ENCODE assay signal across 10 cellular contexts in the genomic region with DNA sequence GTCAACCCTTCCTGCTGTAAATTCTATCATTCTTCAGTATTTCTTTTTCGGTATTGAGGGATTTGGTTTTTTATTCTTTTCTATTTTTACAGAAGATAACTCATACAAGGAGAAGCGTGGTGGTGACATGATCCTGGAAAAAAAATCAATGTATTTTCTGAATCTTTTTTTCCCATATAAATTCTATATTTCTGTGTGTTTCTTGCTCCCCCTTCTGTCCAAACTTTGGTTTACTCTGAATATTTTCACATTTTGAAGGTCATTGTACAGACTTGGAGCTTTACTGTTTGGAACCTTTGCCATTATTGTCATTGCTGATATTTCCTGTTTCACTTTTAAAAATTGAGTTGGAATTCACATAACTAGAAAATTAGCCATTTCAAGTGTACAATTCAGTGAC.
DNase-seq lines count a peak whose midpoint lies in the region; ATAC-seq and TF ChIP-seq lines count a peak whose summit lies in the region.
"Had no signal": no experiment of that assay in that cellular context is flagged by ENCODE, and none has a peak within 500 bp of the region (broad histone marks: within the 10 kb centered on the region; RNA-seq: fewer than 3 reads in every experiment).

No MANE protein-coding gene starts in this region.

- intact Hi-C loops in transverse colon (cut with DNase I; ENCODE audit: low total_unique reads) = no loop called here
- intact Hi-C loops in aorta (cut with DNase I) = loop anchor here in 1 of 2 donors (5.0 kb wide), 1 partner anchor 600 kb away; no protein-coding TSS in a partner anchor

- TF ChIP-seq POLR2A in gastroesophageal sphincter (IDR thresholded peaks at IDR 0.05) (no peak), transverse colon (IDR thresholded peaks at IDR 0.05) (no peak)

- TF ChIP-seq EP300 in gastroesophageal sphincter (IDR thresholded peaks at IDR 0.05) (no peak), transverse colon (IDR thresholded peaks at IDR 0.05; ENCODE audit: low read depth) (no peak)

- H3K4me1 ChIP-seq in RWPE2 (ENCODE audit: insufficient read depth, poor library complexity, severe bottlenecking) = no peaks in the 10 kb centered on the region
- peaks cover 0 to 14% (median 4%) of the 10 kb centered on the region in 3 donors for H3K4me1 ChIP-seq in gastroesophageal sphincter
- H3K4me1 ChIP-seq in transverse colon = peaks cover 0 to 6% (median 0%) of the 10 kb centered on the region in 4 donors
- peaks cover 0 to 3% of the 10 kb centered on the region in 2 donors for H3K4me1 ChIP-seq in aorta (ENCODE audit: control insufficient read depth in 1 of 2, insufficient read depth in 2 of 2, low read length in 2 of 2)

- no peak overlapping the region for H3K27ac ChIP-seq in RWPE2 (ENCODE audit: poor library complexity, severe bottlenecking)
- no peak overlapping the region for H3K27ac ChIP-seq in gastroesophageal sphincter
- no peak overlapping the region for H3K27ac ChIP-seq in transverse colon
- no peak overlapping the region for H3K27ac ChIP-seq in aorta (ENCODE audit: low read depth in 1 of 2, low read length in 2 of 2)

- 35 to 63% methylated on average over 2 of the region's 2 CpGs for WGBS in gastroesophageal sphincter (ENCODE audit: low coverage in 1 of 2), 2 donors
- WGBS in transverse colon (ENCODE audit: low coverage in 1 of 2), 2 donors = 44 to 68% methylated on average over 2 of the region's 2 CpGs
- WGBS in aorta, 2 donors = 9 to 15% methylated on average over 2 of the region's 2 CpGs

- in situ Hi-C loops in transverse colon (cut with MboI; ENCODE audit: low pct_ligation_motif_present in 1 of 4, low pct_unique_long_range_greater_than_20kb in 1 of 4, low sequenced_read_pairs in 3 of 4) = no loop called here

- ATAC-seq in RWPE2 (ENCODE audit: low read depth) (no peak), gastroesophageal sphincter (no peak), HG03196 (IDR thresholded peaks at IDR 0.05; ENCODE audit: unreplicated experiment) (no peak), aorta (ENCODE audit: low FRiP score) (no peak)

- no peaks in the 10 kb centered on the region for H3K9me3 ChIP-seq in RWPE2 (ENCODE audit: severe bottlenecking)
- H3K9me3 ChIP-seq in gastroesophageal sphincter = no peaks in the 10 kb centered on the region
- H3K9me3 ChIP-seq in transverse colon = no peaks in the 10 kb centered on the region
- H3K9me3 ChIP-seq in aorta (ENCODE audit: control insufficient read depth, low read length) = no peaks in the 10 kb centered on the region

- TF ChIP-seq CTCF in RWPE2 (IDR thresholded peaks at IDR 0.05; ENCODE audit: poor library complexity, severe bottlenecking) (peak; percentile 69), gastroesophageal sphincter (IDR thresholded peaks at IDR 0.05) (peak in 3 of 4 experiments; percentile 39 to 41 (median 39)), transverse colon (IDR thresholded peaks at IDR 0.05) (peak in 3 of 5 experiments; percentile 10 to 30 (median 18))

- H3K36me3 ChIP-seq in RWPE2 (ENCODE audit: low read depth) = no peaks in the 10 kb centered on the region
- H3K36me3 ChIP-seq in gastroesophageal sphincter = no peaks in the 10 kb centered on the region
- H3K36me3 ChIP-seq in transverse colon = no peaks in the 10 kb centered on the region
- H3K36me3 ChIP-seq in aorta (ENCODE audit: control insufficient read depth in 1 of 2, insufficient read depth in 2 of 2, low read length in 1 of 2) = no peaks in the 10 kb centered on the region

- DNase-seq in SKM-1 treated with dmso at 0.1 percent for 144 hours (lab: John Stamatoyannopoulos, UW; ENCODE audit: unreplicated experiment) (peak; percentile 2), SKM-1 (lab: John Stamatoyannopoulos, UW; ENCODE audit: unreplicated experiment) (no peak), RWPE2 (ENCODE audit: low spot score) (no peak), transverse colon (no peak), SHP77 (lab: John Stamatoyannopoulos, UW) (no peak), aorta (no peak)
- DNase-seq: activated CD4-positive, alpha-beta T cell treated with anti-CD3 and anti-CD28 coated beads, Interleukin-2, amount 50 U/mL, for 48 hours; DMS79 had no signal

- H3K27me3 ChIP-seq in RWPE2 (ENCODE audit: insufficient read depth, poor library complexity, severe bottlenecking) = no peaks in the 10 kb centered on the region
- no peaks in the 10 kb centered on the region for H3K27me3 ChIP-seq in gastroesophageal sphincter
- H3K27me3 ChIP-seq in transverse colon = no peaks in the 10 kb centered on the region
- no peaks in the 10 kb centered on the region for H3K27me3 ChIP-seq in aorta (ENCODE audit: control insufficient read depth in 1 of 2, insufficient read depth in 2 of 2, low read length in 1 of 2)

- H3K4me3 ChIP-seq in RWPE2 (ENCODE audit: severe bottlenecking) = no peak overlapping the region
- no peak overlapping the region for H3K4me3 ChIP-seq in gastroesophageal sphincter
- H3K4me3 ChIP-seq in transverse colon = no peak overlapping the region
- H3K4me3 ChIP-seq in aorta (ENCODE audit: low read length in 2 of 2) = no peak overlapping the region

Comparison
In these comparisons a context has a peak if more than half of its experiments do, and no peak if none do; other contexts are left out.
1. CTCF ChIP-seq: peak in every context shown above with its lines; median percentile 69 in RWPE2; 39 in gastroesophageal sphincter; 18 in transverse colon.